ENCODE assay signal across 13 cellular contexts in genomic region chr1:27438621-27439061, GRCh38. TPM values are rescaled to one million over a fixed set of nuclear protein-coding genes. Genes with fewer than 3 reads are reported as not detected.
DNase-seq lines count a peak whose midpoint lies in the region; ATAC-seq and TF ChIP-seq lines count a peak whose summit lies in the region.
"Had no signal": no experiment of that assay in that cellular context is flagged by ENCODE, and none has a peak within 500 bp of the region (broad histone marks: within the 10 kb centered on the region; RNA-seq: fewer than 3 reads in every experiment).

No MANE protein-coding gene starts in this region.

- no peaks in the 10 kb centered on the region for H3K9me3 ChIP-seq in Loucy (ENCODE audit: insufficient read depth, low read depth, low read length)
- H3K9me3 ChIP-seq: SK-N-SH had no signal

- TF ChIP-seq CTCF in Loucy (conservative IDR thresholded peaks at IDR 0.05; ENCODE audit: low read length): no peak

- peaks cover 17% of the 10 kb centered on the region for H4K20me1 ChIP-seq in Loucy (ENCODE audit: insufficient read depth, low read length, poor library complexity, severe bottlenecking)

- H3K27me3 ChIP-seq in Loucy (ENCODE audit: insufficient read depth, low read length, poor library complexity, severe bottlenecking): no peaks in the 10 kb centered on the region

- no peaks in the 10 kb centered on the region for H3K9me2 ChIP-seq in Loucy (replicated peaks; ENCODE audit: low read depth, low read length)
- H3K9me2 ChIP-seq: SK-N-SH had no signal

- H3K79me2 ChIP-seq in Loucy (ENCODE audit: insufficient read depth, low read length): peaks cover 95% of the 10 kb centered on the region

- H3K4me3 ChIP-seq in Loucy (ENCODE audit: low read length, poor library complexity, severe bottlenecking) (no peak overlapping the region), skin epidermis (no peak overlapping the region)

- DNase-seq in NCI-H510A treated with DMSO at 0.1 percent for 48 hours (lab: John Stamatoyannopoulos, UW) (peak; percentile 30), NCI-H510A (lab: John Stamatoyannopoulos, UW) (no peak), dermis blood vessel endothelial cell (peak; percentile 25), epidermal melanocyte (ENCODE audit: insufficient read length, low spot score) (no peak)
- DNase-seq: foreskin melanocyte, mammary epithelial cell, NCI-H2171, SK-N-SH had no signal

- H3K4me1 ChIP-seq in Loucy (ENCODE audit: insufficient read depth, low read length, poor library complexity, severe bottlenecking): peaks cover 56% of the 10 kb centered on the region

- no peak for ATAC-seq in GM19023 (IDR thresholded peaks at IDR 0.05; ENCODE audit: unreplicated experiment)
- ATAC-seq in GM19452 (IDR thresholded peaks at IDR 0.05; ENCODE audit: unreplicated experiment): no peak

- H3K27ac ChIP-seq in skin epidermis: peak overlapping the region in 13 of 21 experiments; percentile 5 to 83 (median 33)

- peak overlapping the region; percentile 1 for H3K9ac ChIP-seq in Loucy (ENCODE audit: low read depth, low read length, poor library complexity, severe bottlenecking)
- H3K9ac ChIP-seq: SK-N-SH had no signal

- H3K36me3 ChIP-seq in Loucy (ENCODE audit: insufficient read depth, low read length): peaks cover 15% of the 10 kb centered on the region; the same call in 1 of the 2 replicates

- 0 out of 2 replicates have a peak, but pooled peaks cover 3% of the 10 kb centered on the region for H3F3A ChIP-seq in Loucy (ENCODE audit: low read depth)

- H2AFZ ChIP-seq in Loucy (ENCODE audit: low read length): no peak overlapping the region

- H3K4me2 ChIP-seq in Loucy (ENCODE audit: low read depth, low read length, poor library complexity, severe bottlenecking): peak overlapping the region; percentile 34
- H3K4me2 ChIP-seq: SK-N-SH had no signal

RNA-seq across cellular contexts. Expression of gene GPR3, which starts 46.2 kb away (rescaled TPM):
- 0.42 and 0.51 TPM in 2 replicates for total RNA-seq in dermis blood vessel endothelial cell

RNA-seq across cellular contexts. Expression of gene WASF2, which starts 51.3 kb away (rescaled TPM):
- 45.9 and 110 TPM in 2 replicates for total RNA-seq in dermis blood vessel endothelial cell

RNA-seq across cellular contexts. Expression of gene CD164L2, which starts 55.5 kb away (rescaled TPM):
- not detected in 2 replicates for total RNA-seq in dermis blood vessel endothelial cell
- total RNA-seq: A172 had no signal

Comparison
In these comparisons a context has a peak if more than half of its experiments do, and no peak if none do; other contexts are left out.
1. DNase-seq: peak in NCI-H510A treated with DMSO at 0.1 percent for 48 hours (single experiment) and dermis blood vessel endothelial cell (single experiment); none in NCI-H510A (single experiment) and epidermal melanocyte (single experiment).